Comparison of ENCODE assay signal across 20 cellular contexts in genomic region chr3:46575577-46576222, GRCh38. TPM values are rescaled to one million over a fixed set of nuclear protein-coding genes. Genes with fewer than 3 reads are reported as not detected.
DNase-seq lines count a peak whose midpoint lies in the region; ATAC-seq and TF ChIP-seq lines count a peak whose summit lies in the region.
"Had no signal": no experiment of that assay in that cellular context is flagged by ENCODE, and none has a peak within 500 bp of the region (broad histone marks: within the 10 kb centered on the region; RNA-seq: fewer than 3 reads in every experiment).

No MANE protein-coding gene starts in this region.

- H3K36me3 ChIP-seq in H7 (replicated peaks; ENCODE audit: control insufficient read depth, insufficient read depth, low read length), result peaks cover 16% of the 10 kb centered on the region
- H3K36me3 ChIP-seq in endodermal cell (ENCODE audit: control insufficient read depth, insufficient read depth, low read length), result peaks cover 19% of the 10 kb centered on the region
- H3K36me3 ChIP-seq: BLaER1 had no signal

- DNase-seq in H7 (peak; percentile 58), endodermal cell (peak; percentile 91), islet precursor cell (peak; percentile 58), sciatic nerve (ENCODE audit: low spot score) (peak; percentile 19), SIG-M5 (lab: John Stamatoyannopoulos, UW) (no peak), RWPE1 (ENCODE audit: low spot score) (no peak)
- DNase-seq: Calu3; CD4-positive, alpha-beta memory T cell; MV-4-11; NCI-H1694 treated with DMSO at 0.1 percent for 48 hours; NCI-H2107; NCI-H510A; NCI-H774; SHP77 treated with DMSO at 0.1 percent for 48 hours had no signal

- H3K9ac ChIP-seq in endodermal cell (ENCODE audit: extremely low read depth, low read length, poor library complexity, severe bottlenecking), result peak overlapping the region; percentile 99
- H3K9ac ChIP-seq: BLaER1, KMS-11 had no signal

- ATAC-seq in sciatic nerve (no peak), HG03571 (IDR thresholded peaks at IDR 0.05; ENCODE audit: unreplicated experiment) (no peak)
- ATAC-seq: SK-N-SH treated with all-trans-retinoic acid at 6 μM for 48 hours had no signal

- 6 to 37% methylated on average over 7 to 11 of the region's 11 CpGs for whole genome bisulfite sequencing in endodermal cell (ENCODE audit: insufficient coverage in 1 of 2, insufficient read length in 1 of 2), 2 experiments

- H3K27me3 ChIP-seq in H7 (ENCODE audit: control insufficient read depth, insufficient read depth, low read length), result no peaks in the 10 kb centered on the region
- no peaks in the 10 kb centered on the region for H3K27me3 ChIP-seq in endodermal cell (ENCODE audit: control insufficient read depth, insufficient read depth, low read length, poor library complexity, severe bottlenecking)
- H3K27me3 ChIP-seq: BLaER1 had no signal

- H3K27ac ChIP-seq in endodermal cell (ENCODE audit: low read depth, low read length) (peak overlapping the region; percentile 48), RWPE1 (no peak overlapping the region)
- H3K27ac ChIP-seq: BLaER1, KMS-11 had no signal

- H3K36me3 Mint-ChIP-seq in endodermal cell (ENCODE audit: low read depth), result peaks cover 27% of the 10 kb centered on the region
- H3K36me3 Mint-ChIP-seq: CD4-positive, alpha-beta memory T cell had no signal

- CTCF ChIA-PET in RWPE1 (lab: Yijun Ruan, JAX), result interaction anchor here (0.6 kb wide), 1 partner anchor 83 kb away, joined by 3 read pairs; no protein-coding TSS in a partner anchor

- peaks cover 6% of the 10 kb centered on the region for H3K4me1 ChIP-seq in endodermal cell (ENCODE audit: control insufficient read depth, insufficient read depth, low read length)

- H3K27ac Mint-ChIP-seq in endodermal cell, result peak overlapping the region; percentile 100
- H3K27ac Mint-ChIP-seq: CD4-positive, alpha-beta memory T cell had no signal

- peaks cover 5% of the 10 kb centered on the region for H3K9me3 ChIP-seq in endodermal cell (ENCODE audit: control insufficient read depth, low read length)
- H3K9me3 ChIP-seq: BLaER1 had no signal

- H3K4me3 ChIP-seq in H7 (ENCODE audit: insufficient read depth, low read depth, low read length) (peak overlapping the region; percentile 11; the same call in 1 of the 2 replicates), endodermal cell (ENCODE audit: low read length) (peak overlapping the region; percentile 99)
- H3K4me3 ChIP-seq: BLaER1 had no signal

- H3K4me1 Mint-ChIP-seq in endodermal cell, result peaks cover 39% of the 10 kb centered on the region

- peaks cover 3% of the 10 kb centered on the region for H3K9me3 Mint-ChIP-seq in endodermal cell
- H3K9me3 Mint-ChIP-seq: CD4-positive, alpha-beta memory T cell had no signal

- intact Hi-C loops in sciatic nerve (cut with DNase I), result no loop called here

- POLR2A ChIA-PET in RWPE1 (lab: Yijun Ruan, JAX; ENCODE audit: low non-redundant PET), result no interaction called here

- TF ChIP-seq CTCF in endodermal cell (conservative IDR thresholded peaks at IDR 0.05) (no peak), RWPE1 (conservative IDR thresholded peaks at IDR 0.05; ENCODE audit: low read depth) (no peak)

- peak overlapping the region; percentile 97 for H3K4me3 Mint-ChIP-seq in endodermal cell
- H3K4me3 Mint-ChIP-seq: CD4-positive, alpha-beta memory T cell had no signal

- no peaks in the 10 kb centered on the region for H3K27me3 Mint-ChIP-seq in endodermal cell (ENCODE audit: insufficient read depth)

RNA-seq across cellular contexts. Expression of gene LRRC2, which starts 9.6 kb away (rescaled TPM):
- 3.3 and 3.9 TPM in 2 replicates for total RNA-seq in H7 (2014; rRNA removed; shearing (Covaris generic))
- total RNA-seq in endodermal cell (10 to 100 TPM in 1 of 2 donors, 1 to 10 TPM in 1; 8.9 to 10.2 TPM), sciatic nerve (2.2 TPM)
- polyA plus RNA-seq in endodermal cell (2013, experiment 1 of 2), result 1.1 TPM
- 0.70 TPM for polyA plus RNA-seq in endodermal cell (2013, experiment 2 of 2)
- total RNA-seq: Calu3 had no signal

RNA-seq across cellular contexts. Expression of gene FAM240A, which starts 36.6 kb away (rescaled TPM):
- not detected in 2 replicates for total RNA-seq in H7 (2014; rRNA removed; shearing (Covaris generic))
- total RNA-seq in endodermal cell, result not detected
- polyA plus RNA-seq in endodermal cell (2013, experiment 1 of 2), result not detected
- not detected for polyA plus RNA-seq in endodermal cell (2013, experiment 2 of 2)
- not detected for total RNA-seq in sciatic nerve
- total RNA-seq: A673; Calu3; CD4-positive, alpha-beta memory T cell; RPMI7951 had no signal
- polyA plus RNA-seq: CD4-positive, alpha-beta memory T cell had no signal

Comparison
In these comparisons a context has a peak if more than half of its experiments do, and no peak if none do; other contexts are left out.
1. DNase-seq: peak in H7 (single experiment), endodermal cell (single experiment), islet precursor cell (single experiment) and sciatic nerve (single experiment); none in SIG-M5 (single experiment) and RWPE1 (single experiment).